Comparison of ENCODE assay signal across 28 cellular contexts in the genomic region with DNA sequence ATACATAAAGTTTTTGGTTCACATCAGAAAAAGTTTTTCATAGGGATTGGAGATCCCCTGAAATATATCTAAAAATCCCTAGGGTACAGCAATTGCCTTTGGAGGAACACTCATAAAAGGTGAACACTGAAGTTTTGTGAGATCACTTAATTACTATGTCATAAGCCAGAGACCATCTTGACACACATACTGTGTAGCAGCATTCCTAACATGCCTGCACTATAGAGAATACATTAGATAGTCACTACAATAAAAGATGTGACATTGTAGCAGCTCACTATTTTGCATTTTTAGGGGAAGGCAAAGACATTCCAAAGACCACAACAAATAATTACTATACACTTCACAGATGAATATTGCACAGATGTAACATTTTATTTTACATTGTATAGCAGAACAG.
"Had no signal": no experiment of that assay in that cellular context is flagged by ENCODE, and none has a peak within 500 bp of the region (broad histone marks: within the 10 kb centered on the region; RNA-seq: fewer than 3 reads in every experiment).

No MANE protein-coding gene starts in this region.

- H3K4me1 ChIP-seq: ascending aorta, breast epithelium had no signal

- H3K27me3 ChIP-seq: ascending aorta, breast epithelium, dorsolateral prefrontal cortex had no signal

- H3K27ac Mint-ChIP-seq: activated CD4-positive, alpha-beta memory T cell treated with anti-CD3 and anti-CD28 coated beads, Interleukin-2, amount 10 ng/mL, durations not matched to agents 7 days and 5 days; activated CD4-positive, alpha-beta T cell treated with anti-CD3 and anti-CD28 coated beads, Interleukin-2, amount 10 ng/mL, durations not matched to agents 7 days and 5 days; activated naive CD4-positive, alpha-beta T cell treated with anti-CD3 and anti-CD28 coated beads, Interleukin-2, amount 10 ng/mL, durations not matched to agents 7 days and 5 days; activated naive CD4-positive, alpha-beta T cell treated with anti-CD3 and anti-CD28 coated beads, Interleukin-2, amount 50 U/mL, for 72 hours; activated naive CD8-positive, alpha-beta T cell treated with anti-CD3 and anti-CD28 coated beads, Interleukin-2, amount 10 ng/mL, durations not matched to agents 7 days and 5 days; activated T-cell treated with anti-CD3 and anti-CD28 coated beads, Interleukin-2, amount 50 U/mL, for 24 hours; activated T-cell treated with anti-CD3 and anti-CD28 coated beads, Interleukin-2, amount 50 U/mL, for 72 hours; brain; dendritic cell treated with granulocyte-macrophage colony-stimulating factor and Interleukin-4, amounts not matched to agents 40 ng/mL and 50 ng/mL, for 4 days; endodermal cell had no signal

- ATAC-seq: activated naive CD4-positive, alpha-beta T cell treated with anti-CD3 and anti-CD28 coated beads, Interleukin-2, amount 50 U/mL, for 72 hours; activated T-cell treated with anti-CD3 and anti-CD28 coated beads, Interleukin-2, amount 50 U/mL, for 72 hours; esophagus mucosa had no signal

- H3K4me3 Mint-ChIP-seq: activated CD4-positive, alpha-beta memory T cell treated with anti-CD3 and anti-CD28 coated beads, Interleukin-2, amount 10 ng/mL, durations not matched to agents 7 days and 5 days; activated CD4-positive, alpha-beta T cell treated with anti-CD3 and anti-CD28 coated beads, Interleukin-2, amount 10 ng/mL, durations not matched to agents 7 days and 5 days; activated naive CD4-positive, alpha-beta T cell treated with anti-CD3 and anti-CD28 coated beads, Interleukin-2, amount 10 ng/mL, durations not matched to agents 7 days and 5 days; activated naive CD8-positive, alpha-beta T cell treated with anti-CD3 and anti-CD28 coated beads, Interleukin-2, amount 10 ng/mL, durations not matched to agents 7 days and 5 days; activated T-cell treated with anti-CD3 and anti-CD28 coated beads, Interleukin-2, amount 50 U/mL, for 24 hours; activated T-cell treated with anti-CD3 and anti-CD28 coated beads, Interleukin-2, amount 50 U/mL, for 72 hours; brain; central memory CD8-positive, alpha-beta T cell; dendritic cell treated with granulocyte-macrophage colony-stimulating factor and Interleukin-4, amounts not matched to agents 40 ng/mL and 50 ng/mL, for 4 days; endodermal cell had no signal

- H3K9me3 Mint-ChIP-seq: activated CD4-positive, alpha-beta memory T cell treated with anti-CD3 and anti-CD28 coated beads, Interleukin-2, amount 10 ng/mL, durations not matched to agents 7 days and 5 days; activated CD4-positive, alpha-beta T cell treated with anti-CD3 and anti-CD28 coated beads, Interleukin-2, amount 10 ng/mL, durations not matched to agents 7 days and 5 days; activated naive CD4-positive, alpha-beta T cell treated with anti-CD3 and anti-CD28 coated beads, Interleukin-2, amount 10 ng/mL, durations not matched to agents 7 days and 5 days; activated naive CD4-positive, alpha-beta T cell treated with anti-CD3 and anti-CD28 coated beads, Interleukin-2, amount 50 U/mL, for 72 hours; activated naive CD8-positive, alpha-beta T cell treated with anti-CD3 and anti-CD28 coated beads, Interleukin-2, amount 10 ng/mL, durations not matched to agents 7 days and 5 days; activated T-cell treated with anti-CD3 and anti-CD28 coated beads, Interleukin-2, amount 50 U/mL, for 24 hours; brain; dendritic cell treated with granulocyte-macrophage colony-stimulating factor and Interleukin-4, amounts not matched to agents 40 ng/mL and 50 ng/mL, for 4 days; endodermal cell had no signal

- H3K27me3 Mint-ChIP-seq: activated CD4-positive, alpha-beta memory T cell treated with anti-CD3 and anti-CD28 coated beads, Interleukin-2, amount 10 ng/mL, durations not matched to agents 7 days and 5 days; activated CD4-positive, alpha-beta T cell treated with anti-CD3 and anti-CD28 coated beads, Interleukin-2, amount 10 ng/mL, durations not matched to agents 7 days and 5 days; activated naive CD4-positive, alpha-beta T cell treated with anti-CD3 and anti-CD28 coated beads, Interleukin-2, amount 10 ng/mL, durations not matched to agents 7 days and 5 days; activated naive CD8-positive, alpha-beta T cell treated with anti-CD3 and anti-CD28 coated beads, Interleukin-2, amount 10 ng/mL, durations not matched to agents 7 days and 5 days; activated T-cell treated with anti-CD3 and anti-CD28 coated beads, Interleukin-2, amount 50 U/mL, for 24 hours; brain; central memory CD8-positive, alpha-beta T cell; dendritic cell treated with granulocyte-macrophage colony-stimulating factor and Interleukin-4, amounts not matched to agents 40 ng/mL and 50 ng/mL, for 4 days had no signal

- H3K27ac ChIP-seq: ascending aorta, breast epithelium, coronary artery, dorsolateral prefrontal cortex had no signal

- H3K9me3 ChIP-seq: ascending aorta, breast epithelium had no signal

- H3K4me3 ChIP-seq: ascending aorta, breast epithelium, coronary artery, dorsolateral prefrontal cortex had no signal

- H3K4me1 Mint-ChIP-seq: activated CD4-positive, alpha-beta memory T cell treated with anti-CD3 and anti-CD28 coated beads, Interleukin-2, amount 10 ng/mL, durations not matched to agents 7 days and 5 days; activated CD4-positive, alpha-beta T cell treated with anti-CD3 and anti-CD28 coated beads, Interleukin-2, amount 10 ng/mL, durations not matched to agents 7 days and 5 days; activated naive CD4-positive, alpha-beta T cell treated with anti-CD3 and anti-CD28 coated beads, Interleukin-2, amount 10 ng/mL, durations not matched to agents 7 days and 5 days; activated naive CD8-positive, alpha-beta T cell treated with anti-CD3 and anti-CD28 coated beads, Interleukin-2, amount 10 ng/mL, durations not matched to agents 7 days and 5 days; brain; central memory CD8-positive, alpha-beta T cell had no signal

- DNase-seq: activated CD4-positive, alpha-beta memory T cell treated with anti-CD3 and anti-CD28 coated beads, Interleukin-2, amount 10 ng/mL, durations not matched to agents 7 days and 5 days; activated CD4-positive, alpha-beta T cell treated with anti-CD3 and anti-CD28 coated beads for 1 hour; activated CD4-positive, alpha-beta T cell treated with anti-CD3 and anti-CD28 coated beads for 4 hours; activated CD4-positive, alpha-beta T cell treated with anti-CD3 and anti-CD28 coated beads, Interleukin-2, amount 10 ng/mL, durations not matched to agents 7 days and 5 days; activated CD4-positive, alpha-beta T cell treated with anti-CD3 and anti-CD28 coated beads, Interleukin-2, amount 50 U/mL, for 4 hours; activated CD8-positive, alpha-beta memory T cell treated with anti-CD3 and anti-CD28 coated beads, Interleukin-2, amount 50 U/mL, for 48 hours; activated gamma-delta T cell; activated naive CD4-positive, alpha-beta T cell; activated naive CD4-positive, alpha-beta T cell treated with anti-CD3 and anti-CD28 coated beads, Interleukin-2, amount 10 ng/mL, durations not matched to agents 7 days and 5 days; activated naive CD8-positive, alpha-beta T cell treated with anti-CD3 and anti-CD28 coated beads, Interleukin-2, amount 10 ng/mL, durations not matched to agents 7 days and 5 days; activated T-cell treated with anti-CD3 and anti-CD28 coated beads for 4 hours; activated T-cell treated with anti-CD3 and anti-CD28 coated beads, Interleukin-2, amount 50 U/mL, for 24 hours; activated T-cell treated with anti-CD3 and anti-CD28 coated beads, Interleukin-2, amount 50 U/mL, for 72 hours; dorsolateral prefrontal cortex; effector memory CD4-positive, alpha-beta T cell; endodermal cell; foreskin fibroblast; head of caudate nucleus; T-helper 2 cell had no signal

- FAIRE-seq: frontal cortex had no signal

- H3K36me3 Mint-ChIP-seq: activated naive CD4-positive, alpha-beta T cell treated with anti-CD3 and anti-CD28 coated beads, Interleukin-2, amount 10 ng/mL, durations not matched to agents 7 days and 5 days; activated naive CD4-positive, alpha-beta T cell treated with anti-CD3 and anti-CD28 coated beads, Interleukin-2, amount 50 U/mL, for 72 hours; activated naive CD8-positive, alpha-beta T cell treated with anti-CD3 and anti-CD28 coated beads, Interleukin-2, amount 10 ng/mL, durations not matched to agents 7 days and 5 days; brain had no signal

- H3K36me3 ChIP-seq: ascending aorta, breast epithelium had no signal
